8 cellular contexts compared by ENCODE assay signal in genomic region chr13:74132768-74133656, GRCh38. TPM values are rescaled to one million over a fixed set of nuclear protein-coding genes. Genes with fewer than 3 reads are reported as not detected.
DNase-seq lines count a peak whose midpoint lies in the region; ATAC-seq and TF ChIP-seq lines count a peak whose summit lies in the region.

No MANE protein-coding gene starts in this region.

- H3K4me3 ChIP-seq in BLaER1 (peak overlapping the region; percentile 96), KMS-11 (IDR thresholded peaks at IDR 0.05; ENCODE audit: insufficient read depth, low read depth, low read length) (no peak overlapping the region), stomach (peak overlapping the region; percentile 89 to 96 (median 90))

- no peaks in the 10 kb centered on the region for H3K36me3 ChIP-seq in BLaER1
- H3K36me3 ChIP-seq in KMS-11 (ENCODE audit: insufficient read depth) = no peaks in the 10 kb centered on the region
- H3K36me3 ChIP-seq in stomach = no peaks in the 10 kb centered on the region

- peaks cover 1% of the 10 kb centered on the region for H3K27me3 Mint-ChIP-seq in activated CD4-positive, alpha-beta memory T cell treated with anti-CD3 and anti-CD28 coated beads for 36 hours
- H3K27me3 Mint-ChIP-seq in mesothelial cell of epicardium (ENCODE audit: low read depth) = no peaks in the 10 kb centered on the region

- TF ChIP-seq CTCF in KMS-11 (conservative IDR thresholded peaks at IDR 0.05; ENCODE audit: low read depth, low read length) (no peak), mesothelial cell of epicardium (IDR thresholded peaks at IDR 0.05; ENCODE audit: unreplicated experiment) (no peak), stomach (IDR thresholded peaks at IDR 0.05) (no peak)

- WGBS in stomach, 5 donors = 0 to 1% (median 1%) methylated on average over 29 to 34 of the region's 34 CpGs

- H4K20me1 ChIP-seq in BLaER1 (peaks cover 19% of the 10 kb centered on the region; the same call in 1 of the 2 replicates), KMS-11 (ENCODE audit: insufficient read depth) (no peaks in the 10 kb centered on the region)

- no peaks in the 10 kb centered on the region for H3K79me2 ChIP-seq in KMS-11 (ENCODE audit: insufficient read depth, low read depth)

- H3K4me2 ChIP-seq in BLaER1 (peak overlapping the region; percentile 91), KMS-11 (peak overlapping the region; percentile 36; the same call in 1 of the 2 replicates)

- POLR2A ChIA-PET in activated CD4-positive, alpha-beta memory T cell treated with anti-CD3 and anti-CD28 coated beads for 36 hours (lab: Charles Lee) = interaction anchor here (0.6 to 3.8 kb wide), 9 partner anchors 70 to 154 kb away, joined by 3 to 21 read pairs (median 6); no protein-coding TSS in a partner anchor

- TF ChIP-seq POLR2A in stomach (IDR thresholded peaks at IDR 0.05) = no peak

- TF ChIP-seq EP300 in stomach (IDR thresholded peaks at IDR 0.05) = no peak

- H3K27ac Mint-ChIP-seq in activated CD4-positive, alpha-beta memory T cell treated with anti-CD3 and anti-CD28 coated beads for 36 hours = peak overlapping the region; percentile 100
- H3K27ac Mint-ChIP-seq in mesothelial cell of epicardium = peak overlapping the region; percentile 99

- intact Hi-C loops in activated CD4-positive, alpha-beta memory T cell treated with anti-CD3 and anti-CD28 coated beads for 36 hours (cut with micrococcal nuclease) = loop anchor here (1.0 to 10.0 kb wide), 12 partner anchors 71 to 1232 kb away; partner anchors contain the start of gene KLF5
- intact Hi-C loops in stomach (cut with DNase I; ENCODE audit: low total_unique reads) = no loop called here

- peaks cover 37% of the 10 kb centered on the region for H3K4me1 Mint-ChIP-seq in activated CD4-positive, alpha-beta memory T cell treated with anti-CD3 and anti-CD28 coated beads for 36 hours (ENCODE audit: low read depth)
- peaks cover 32% of the 10 kb centered on the region for H3K4me1 Mint-ChIP-seq in mesothelial cell of epicardium

- CTCF ChIA-PET in activated CD4-positive, alpha-beta memory T cell treated with anti-CD3 and anti-CD28 coated beads for 36 hours (lab: Charles Lee) = interaction anchor here (0.6 to 1.9 kb wide), 4 partner anchors 142 to 297 kb away, joined by 3 to 12 read pairs (median 4); no protein-coding TSS in a partner anchor

- no peaks in the 10 kb centered on the region for H3K27me3 ChIP-seq in BLaER1
- H3K27me3 ChIP-seq in KMS-11 (ENCODE audit: insufficient read depth, low read depth) = no peaks in the 10 kb centered on the region
- H3K27me3 ChIP-seq in stomach = peaks cover 0 to 11% (median 0%) of the 10 kb centered on the region in 3 donors

- no peaks in the 10 kb centered on the region for H3K9me3 Mint-ChIP-seq in activated CD4-positive, alpha-beta memory T cell treated with anti-CD3 and anti-CD28 coated beads for 36 hours
- no peaks in the 10 kb centered on the region for H3K9me3 Mint-ChIP-seq in mesothelial cell of epicardium

- H3K27ac ChIP-seq in BLaER1 = peak overlapping the region; percentile 86
- H3K27ac ChIP-seq in KMS-11 = peak overlapping the region; percentile 48; the same call in 1 of the 2 replicates
- H3K27ac ChIP-seq in stomach = peak overlapping the region; percentile 94 to 97 (median 96)

- H3K9me3 ChIP-seq in BLaER1 (no peaks in the 10 kb centered on the region), stomach (no peaks in the 10 kb centered on the region)

- peaks cover 6% of the 10 kb centered on the region for H3K36me3 Mint-ChIP-seq in activated CD4-positive, alpha-beta memory T cell treated with anti-CD3 and anti-CD28 coated beads for 36 hours
- H3K36me3 Mint-ChIP-seq in mesothelial cell of epicardium = no peaks in the 10 kb centered on the region

- peak overlapping the region; percentile 61 for H2AFZ ChIP-seq in KMS-11 (ENCODE audit: low read depth)

- ATAC-seq in left lobe of liver = no peak

- H3K4me1 ChIP-seq in BLaER1 (peaks cover 32% of the 10 kb centered on the region), KMS-11 (ENCODE audit: low read depth, poor library complexity, severe bottlenecking) (peaks cover 2% of the 10 kb centered on the region), stomach (peaks cover 22 to 60% (median 40%) of the 10 kb centered on the region in 4 donors)

- H3K4me3 Mint-ChIP-seq in activated CD4-positive, alpha-beta memory T cell treated with anti-CD3 and anti-CD28 coated beads for 36 hours = peak overlapping the region; percentile 100
- peak overlapping the region; percentile 100 for H3K4me3 Mint-ChIP-seq in mesothelial cell of epicardium

- H3K9ac ChIP-seq in BLaER1 (peak overlapping the region; percentile 89), KMS-11 (peak overlapping the region; percentile 53; the same call in 1 of the 2 replicates)

- peak; percentile 69 for DNase-seq in activated CD4-positive, alpha-beta memory T cell treated with anti-CD3 and anti-CD28 coated beads for 36 hours
- peak; percentile 28 for DNase-seq in effector CD4-positive, alpha-beta T cell
- DNase-seq in mesothelial cell of epicardium (ENCODE audit: low spot score in 2 of 2, unreplicated experiment in 2 of 2) = peak in 1 of 2 experiments; percentile 47
- DNase-seq in stomach = peak; percentile 36
- DNase-seq in NCI-H1436 treated with DMSO at 0.1 percent for 48 hours (lab: John Stamatoyannopoulos, UW) = no peak
- no peak for DNase-seq in left lobe of liver (ENCODE audit: low spot score)

RNA-seq across cellular contexts. Expression of gene KLF12, which starts 1.2 kb away (rescaled TPM):
- total RNA-seq in activated CD4-positive, alpha-beta memory T cell treated with anti-CD3 and anti-CD28 coated beads for 36 hours = 10 to 100 TPM; 24.5 to 25.5 TPM
- 29.4 to 33.9 TPM (median 31.0 TPM) in 3 replicates for total RNA-seq in mesothelial cell of epicardium
- 10 to 100 TPM in 1 of 5 donors, 1 to 10 TPM in 4; 3.2 to 24.6 (median 9.3) TPM for total RNA-seq in stomach
- polyA plus RNA-seq in stomach = 1 to 10 TPM in 2 of 3 donors, under 1 TPM in 1; 0.73 to 1.2 (median 1.1) TPM
- total RNA-seq in left lobe of liver = 15.7 TPM

Comparison
In these comparisons a context has a peak if more than half of its experiments do, and no peak if none do; other contexts are left out.
1. DNase-seq: peak in activated CD4-positive, alpha-beta memory T cell treated with anti-CD3 and anti-CD28 coated beads for 36 hours (single experiment), effector CD4-positive, alpha-beta T cell (single experiment) and stomach (single experiment); none in NCI-H1436 treated with DMSO at 0.1 percent for 48 hours (single experiment) and left lobe of liver (single experiment).
2. Peak in every context shown above with its lines, with median percentiles within 50 percentile points of each other: H3K27ac ChIP-seq.